Comparison of ENCODE assay signal across 13 cellular contexts in genomic region chr9:130024597-130024994, GRCh38. TPM values are rescaled to one million over a fixed set of nuclear protein-coding genes. Genes with fewer than 3 reads are reported as not detected.
DNase-seq lines count a peak whose midpoint lies in the region; TF ChIP-seq lines count a peak whose summit lies in the region.
"Had no signal": no experiment of that assay in that cellular context is flagged by ENCODE, and none has a peak within 500 bp of the region (broad histone marks: within the 10 kb centered on the region; RNA-seq: fewer than 3 reads in every experiment).

No MANE protein-coding gene starts in this region.

- CTCF ChIA-PET in mammary epithelial cell (lab: Charles Lee; ENCODE audit: low non-redundant PET), result no interaction called here

- H3K79me2 ChIP-seq in mammary epithelial cell (ENCODE audit: insufficient read depth, low read length), result peaks cover 29% of the 10 kb centered on the region

- H3K4me1 ChIP-seq in mammary epithelial cell (ENCODE audit: insufficient read depth, low read length) (no peaks in the 10 kb centered on the region), sigmoid colon (peaks cover 0 to 92% (median 88%) of the 10 kb centered on the region in 4 donors)

- intact Hi-C loops in mammary epithelial cell (cut with micrococcal nuclease), result no loop called here
- intact Hi-C loops in sigmoid colon (cut with DNase I), result no loop called here

- H3K4me2 ChIP-seq in mammary epithelial cell (ENCODE audit: insufficient read depth, low read depth, low read length), result no peak overlapping the region

- H3K4me3 ChIP-seq in mammary epithelial cell (replicated peaks in 1 of 3; ENCODE audit: insufficient read depth in 1 of 3, low read depth in 2 of 3, low read length in 3 of 3) (no peak overlapping the region), sigmoid colon (no peak overlapping the region)

- no peaks in the 10 kb centered on the region for H4K20me1 ChIP-seq in mammary epithelial cell (ENCODE audit: insufficient read depth, low read length)

- TF ChIP-seq POLR2A in sigmoid colon (IDR thresholded peaks at IDR 0.05), result no peak

- WGBS in mammary epithelial cell (ENCODE audit: low coverage, missing lambda C conversion rate), result 88% methylated on average over 5 of the region's 5 CpGs
- WGBS in sigmoid colon, 2 donors, result 76 to 84% methylated on average over 5 of the region's 5 CpGs

- H3K36me3 ChIP-seq in mammary epithelial cell (ENCODE audit: insufficient read depth, low read length) (no peaks in the 10 kb centered on the region), sigmoid colon (no peaks in the 10 kb centered on the region)

- H3K27ac ChIP-seq in mammary epithelial cell (ENCODE audit: insufficient read depth, low read depth, low read length), result no peak overlapping the region
- H3K27ac ChIP-seq in sigmoid colon, result peak overlapping the region; percentile 75 to 99 (median 92)

- no peak overlapping the region for H3K9ac ChIP-seq in mammary epithelial cell (ENCODE audit: insufficient read depth, low read length)

- TF ChIP-seq CTCF in mammary epithelial cell (conservative IDR thresholded peaks at IDR 0.05 in 1 of 2, IDR thresholded peaks at IDR 0.05 in 1 of 2; ENCODE audit: extremely low read depth in 1 of 2, insufficient read depth in 1 of 2, low read depth in 1 of 2, low read length in 2 of 2) (no peak), sigmoid colon (IDR thresholded peaks at IDR 0.05) (no peak)

- dilution Hi-C loops in mammary epithelial cell (cut with HindIII; ENCODE audit: low sequenced_read_pairs), result loop anchor here (5.0 kb wide), 2 partner anchors 72 to 78 kb away; no protein-coding TSS in a partner anchor

- H3K27me3 ChIP-seq in mammary epithelial cell (ENCODE audit: insufficient read depth, low read length), result no peaks in the 10 kb centered on the region
- no peaks in the 10 kb centered on the region for H3K27me3 ChIP-seq in sigmoid colon

- H3K9me3 ChIP-seq in mammary epithelial cell (replicated peaks; ENCODE audit: insufficient read depth, low read length) (no peaks in the 10 kb centered on the region), sigmoid colon (no peaks in the 10 kb centered on the region)

- TF ChIP-seq EP300 in sigmoid colon (IDR thresholded peaks at IDR 0.05), result no peak

- peak; percentile 19 for DNase-seq in SIG-M5 treated with dmso at 0.1 percent for 504 hours (lab: John Stamatoyannopoulos, UW; ENCODE audit: unreplicated experiment)
- no peak for DNase-seq in SIG-M5 (lab: John Stamatoyannopoulos, UW)
- peak; percentile 88 for DNase-seq in M059J (ENCODE audit: low read depth)
- peak; percentile 73 for DNase-seq in mammary epithelial cell
- no peak for DNase-seq in sigmoid colon
- DNase-seq in AG20443 (ENCODE audit: low spot score), result no peak
- DNase-seq in G401 (ENCODE audit: low spot score), result no peak
- DNase-seq in NCI-H1048 (lab: John Stamatoyannopoulos, UW), result no peak
- DNase-seq: caudate nucleus, DND-41, immature natural killer cell, MV-4-11, nephron progenitor cell had no signal

- in situ Hi-C loops in mammary epithelial cell (cut with MboI; ENCODE audit: low sequenced_read_pairs in 2 of 2), result no loop called here
- in situ Hi-C loops in G401 (cut with HindIII; ENCODE audit: low sequenced_read_pairs), result no loop called here

- BruUV-seq in mammary epithelial cell (replicated peaks; lab: Mats Ljungman, UMichigan), result no TSS peak

- no peak overlapping the region for H2AFZ ChIP-seq in mammary epithelial cell (ENCODE audit: low read depth, low read length)

RNA-seq across cellular contexts. Expression of gene FNBP1, which starts 18.4 kb away (rescaled TPM):
- total RNA-seq in M059J (2014; rRNA removed; shearing (Covaris generic)), result 7.2 and 24.2 TPM in 2 replicates
- total RNA-seq in mammary epithelial cell, result 10 to 100 TPM; 11.5 to 21.5 TPM
- 5.8 TPM for polyA plus RNA-seq in mammary epithelial cell
- polyA minus RNA-seq in mammary epithelial cell, result 9.5 TPM
- total RNA-seq in sigmoid colon, result 100 to 1,000 TPM in 3 of 4 donors, 10 to 100 TPM in 1; 92.8 to 172 (median 104) TPM
- 10 to 100 TPM; 12.5 to 39.0 (median 13.2) TPM for polyA plus RNA-seq in sigmoid colon
- 7.5 and 16.6 TPM in 2 replicates for total RNA-seq in G401 (2014; rRNA removed; shearing (Covaris generic))

RNA-seq across cellular contexts. Expression of gene GPR107, which starts 29.1 kb away (rescaled TPM):
- total RNA-seq in M059J (2014; rRNA removed; shearing (Covaris generic)), result 32.2 and 33.7 TPM in 2 replicates
- 10 to 100 TPM; 34.2 to 41.4 TPM for total RNA-seq in mammary epithelial cell
- polyA plus RNA-seq in mammary epithelial cell, result 20.5 TPM
- 24.8 TPM for polyA minus RNA-seq in mammary epithelial cell
- 10 to 100 TPM; 18.9 to 27.7 (median 21.6) TPM for total RNA-seq in sigmoid colon
- polyA plus RNA-seq in sigmoid colon, result 10 to 100 TPM in 1 of 3 donors, 1 to 10 TPM in 2; 3.6 to 34.1 (median 3.7) TPM
- total RNA-seq in G401 (2014; rRNA removed; shearing (Covaris generic)), result 8.6 and 9.7 TPM in 2 replicates

Comparison
In these comparisons a context has a peak if more than half of its experiments do, and no peak if none do; other contexts are left out.
1. DNase-seq: peak in SIG-M5 treated with dmso at 0.1 percent for 504 hours (single experiment), M059J (single experiment) and mammary epithelial cell (single experiment); none in SIG-M5 (single experiment), sigmoid colon (single experiment), AG20443 (single experiment), G401 (single experiment) and NCI-H1048 (single experiment).